In the genomic region with DNA sequence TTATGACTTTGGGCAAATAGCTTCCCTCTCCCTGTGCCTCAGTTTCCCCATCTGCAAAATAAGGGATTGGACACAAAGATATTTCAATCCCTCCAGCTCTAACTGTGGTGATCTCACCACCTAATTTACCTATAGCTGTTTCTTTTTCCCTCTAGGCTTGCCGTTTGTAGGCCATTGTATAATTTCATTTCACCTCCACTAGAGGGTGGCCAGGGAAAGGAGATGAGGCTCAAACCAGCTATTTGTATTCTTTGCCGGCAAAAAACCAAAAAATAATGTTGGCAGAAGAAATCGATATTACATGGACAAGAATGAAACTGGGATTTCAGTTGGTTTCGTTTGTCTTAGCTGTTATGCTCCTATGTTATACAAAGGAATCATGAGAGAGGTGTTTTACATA, we compare ENCODE assay signal across 8 cellular contexts. TPM values are rescaled to one million over a fixed set of nuclear protein-coding genes. Genes with fewer than 3 reads are reported as not detected.
DNase-seq lines count a peak whose midpoint lies in the region; ATAC-seq, FAIRE-seq and TF ChIP-seq lines count a peak whose summit lies in the region.

No MANE protein-coding gene starts in this region.

- H3F3A ChIP-seq in SK-N-SH (replicated peaks; ENCODE audit: insufficient read depth): peaks cover 9% of the 10 kb centered on the region

- H3K27ac Mint-ChIP-seq in CD4-positive, CD25-positive, alpha-beta regulatory T cell: peak overlapping the region in 1 of 3 donors; percentile 77
- H3K27ac Mint-ChIP-seq in osteocyte (ENCODE audit: unreplicated experiment): no peak overlapping the region

- H3K9me1 ChIP-seq in endothelial cell of umbilical vein (replicated peaks; ENCODE audit: control insufficient read depth, extremely low read depth, insufficient read depth, low read length): no peaks in the 10 kb centered on the region

- H3K4me3 ChIP-seq in CD4-positive, CD25-positive, alpha-beta regulatory T cell (ENCODE audit: low read depth, low read length): no peak overlapping the region
- H3K4me3 ChIP-seq in SK-N-SH (ENCODE audit: low read depth in 2 of 2, low read length in 1 of 2) (no peak overlapping the region), endothelial cell of umbilical vein (replicated peaks in 1 of 3; ENCODE audit: insufficient read depth in 1 of 3, low read depth in 1 of 3, low read length in 3 of 3) (no peak overlapping the region), testis (no peak overlapping the region)

- H4K20me1 ChIP-seq in SK-N-SH (ENCODE audit: insufficient read depth) (no peaks in the 10 kb centered on the region), endothelial cell of umbilical vein (replicated peaks; ENCODE audit: control insufficient read depth, extremely low read depth, insufficient read depth, low read length) (no peaks in the 10 kb centered on the region)

- no peak for FAIRE-seq in endothelial cell of umbilical vein (lab: Jason Lieb, UNC)

- no peaks in the 10 kb centered on the region for H3K36me3 ChIP-seq in CD4-positive, CD25-positive, alpha-beta regulatory T cell (ENCODE audit: control insufficient read depth, insufficient read depth, low read length)
- H3K36me3 ChIP-seq in SK-N-SH (replicated peaks in 1 of 2; ENCODE audit: control insufficient read depth in 1 of 2, insufficient read depth in 2 of 2, low read length in 1 of 2) (no peaks in the 10 kb centered on the region), endothelial cell of umbilical vein (ENCODE audit: control insufficient read depth in 2 of 2, extremely low read depth in 1 of 2, insufficient read depth in 2 of 2, low read length in 2 of 2) (no peaks in the 10 kb centered on the region), testis (ENCODE audit: low read depth, missing control alignments) (no peaks in the 10 kb centered on the region)

- H3K27me3 ChIP-seq in CD4-positive, CD25-positive, alpha-beta regulatory T cell (ENCODE audit: control insufficient read depth, insufficient read depth, low read length): no peaks in the 10 kb centered on the region
- H3K27me3 ChIP-seq in SK-N-SH (ENCODE audit: insufficient read depth) (no peaks in the 10 kb centered on the region; the same call in 1 of the 2 replicates), endothelial cell of umbilical vein (ENCODE audit: control insufficient read depth in 2 of 2, insufficient read depth in 2 of 2, low read length in 2 of 2) (no peaks in the 10 kb centered on the region), testis (no peaks in the 10 kb centered on the region)

- H3K27me3 Mint-ChIP-seq in CD4-positive, CD25-positive, alpha-beta regulatory T cell: no peaks in the 10 kb centered on the region
- no peaks in the 10 kb centered on the region for H3K27me3 Mint-ChIP-seq in osteocyte (ENCODE audit: unreplicated experiment)

- TF ChIP-seq CTCF in GM13977 (IDR thresholded peaks at IDR 0.05; ENCODE audit: extremely low read depth, insufficient read depth, missing control alignments) (peak; percentile 58), SK-N-SH (IDR thresholded peaks at IDR 0.05) (peak; percentile 70), endothelial cell of umbilical vein (IDR thresholded peaks at IDR 0.05; ENCODE audit: extremely low read depth in 1 of 2, insufficient read depth in 1 of 2, low read depth in 1 of 2, low read length in 2 of 2) (peak in 1 of 2 donors; percentile 29), osteocyte (IDR thresholded peaks at IDR 0.05) (peak; percentile 75), testis (IDR thresholded peaks at IDR 0.05) (peak in 1 of 3 experiments; percentile 52)

- H3K9me3 Mint-ChIP-seq in CD4-positive, CD25-positive, alpha-beta regulatory T cell: no peaks in the 10 kb centered on the region
- no peaks in the 10 kb centered on the region for H3K9me3 Mint-ChIP-seq in osteocyte (ENCODE audit: unreplicated experiment)

- no peaks in the 10 kb centered on the region for H3K9me2 ChIP-seq in SK-N-SH

- H3K9me3 ChIP-seq in CD4-positive, CD25-positive, alpha-beta regulatory T cell (ENCODE audit: control insufficient read depth in 2 of 2, low read length in 2 of 2): no peaks in the 10 kb centered on the region
- no peaks in the 10 kb centered on the region for H3K9me3 ChIP-seq in SK-N-SH
- H3K9me3 ChIP-seq in endothelial cell of umbilical vein (replicated peaks; ENCODE audit: control insufficient read depth, insufficient read depth, low read length): no peaks in the 10 kb centered on the region
- no peaks in the 10 kb centered on the region for H3K9me3 ChIP-seq in testis

- intact Hi-C loops in endothelial cell of umbilical vein (cut with micrococcal nuclease) (loop anchor here (1.0 to 10.0 kb wide), 2 partner anchors 142 to 345 kb away; no protein-coding TSS in a partner anchor), testis (cut with DNase I; ENCODE audit: low total_unique reads) (no loop called here)

- no peak for TF ChIP-seq EP300 in SK-N-SH (IDR thresholded peaks at IDR 0.05; ENCODE audit: borderline replicate concordance in 1 of 2, low read depth in 1 of 2, low read length in 1 of 2)

- H2AFZ ChIP-seq in SK-N-SH (ENCODE audit: low read depth) (no peak overlapping the region), endothelial cell of umbilical vein (ENCODE audit: low read depth, low read length) (no peak overlapping the region)

- dilution Hi-C loops in endothelial cell of umbilical vein (cut with MboI; ENCODE audit: extremely low pct_ligation_motif_present, low sequenced_read_pairs): no loop called here

- H3K36me3 Mint-ChIP-seq in CD4-positive, CD25-positive, alpha-beta regulatory T cell: no peaks in the 10 kb centered on the region
- peaks cover 3% of the 10 kb centered on the region for H3K36me3 Mint-ChIP-seq in osteocyte (ENCODE audit: unreplicated experiment)

- no TSS peak for BruUV-seq in endothelial cell of umbilical vein (replicated peaks; lab: Mats Ljungman, UMichigan)

- no peak overlapping the region for H3K27ac ChIP-seq in CD4-positive, CD25-positive, alpha-beta regulatory T cell (ENCODE audit: insufficient read depth, low read length, poor library complexity, severe bottlenecking)
- H3K27ac ChIP-seq in SK-N-SH (ENCODE audit: low read depth in 2 of 2, low read length in 1 of 2) (no peak overlapping the region), endothelial cell of umbilical vein (ENCODE audit: insufficient read depth, low read depth, low read length) (no peak overlapping the region), testis (no peak overlapping the region)

- no peak overlapping the region for H3K9ac ChIP-seq in SK-N-SH
- H3K9ac ChIP-seq in endothelial cell of umbilical vein (replicated peaks; ENCODE audit: extremely low read depth, insufficient read depth, low read length): no peak overlapping the region

- H3K79me2 ChIP-seq in SK-N-SH (ENCODE audit: insufficient read depth) (no peaks in the 10 kb centered on the region), endothelial cell of umbilical vein (ENCODE audit: control insufficient read depth, insufficient read depth, low read length) (no peaks in the 10 kb centered on the region)

- in situ Hi-C loops in GM13977 (cut with MboI; ENCODE audit: low pct_unique_long_range_greater_than_20kb, low sequenced_read_pairs, unreplicated experiment): loop anchor here (25.0 kb wide), 1 partner anchor 353 kb away; a partner anchor contains a TSS

- CTCF ChIA-PET in SK-N-SH (lab: Yijun Ruan, JAX) (interaction anchor here (0.6 to 7.5 kb wide), 12 partner anchors 8 to 365 kb away, joined by 3 to 72 read pairs (median 4); no protein-coding TSS in a partner anchor), endothelial cell of umbilical vein (lab: Charles Lee) (interaction anchor here (0.7 to 4.2 kb wide), 7 partner anchors 8 to 348 kb away, joined by 3 to 72 read pairs (median 6); no protein-coding TSS in a partner anchor)

- DNase-seq in CD4-positive, CD25-positive, alpha-beta regulatory T cell: peak in 2 of 3 donors; percentile 39 to 50
- DNase-seq in GM13977 (ENCODE audit: low spot score) (peak; percentile 25), LHCN-M2 (ENCODE audit: low read depth) (peak; percentile 19), SK-N-SH (peak; percentile 43), endothelial cell of umbilical vein (ENCODE audit: low read depth, low spot score) (peak; percentile 12), osteocyte (ENCODE audit: extremely low spot score, unreplicated experiment) (no peak), testis (no peak)

- ATAC-seq in CD4-positive, CD25-positive, alpha-beta regulatory T cell (ENCODE audit: low read depth in 2 of 2): peak in 1 of 2 donors; percentile 52
- no peak for ATAC-seq in HG02973 (IDR thresholded peaks at IDR 0.05; ENCODE audit: unreplicated experiment)

- WGBS in SK-N-SH (ENCODE audit: low lambda C conversion rate): 2% methylated on average over 4 of the region's 4 CpGs
- WGBS in testis, 2 donors: 11 to 25% methylated on average over 4 of the region's 4 CpGs

- H3K4me1 Mint-ChIP-seq in CD4-positive, CD25-positive, alpha-beta regulatory T cell: peaks cover 0 to 5% (median 2%) of the 10 kb centered on the region in 4 donors
- H3K4me1 Mint-ChIP-seq in osteocyte (ENCODE audit: unreplicated experiment): peaks cover 2% of the 10 kb centered on the region

- H3K4me1 ChIP-seq in CD4-positive, CD25-positive, alpha-beta regulatory T cell (ENCODE audit: control insufficient read depth, insufficient read depth, low read length, poor library complexity, severe bottlenecking): no peaks in the 10 kb centered on the region
- H3K4me1 ChIP-seq in SK-N-SH (ENCODE audit: control insufficient read depth in 1 of 2, insufficient read depth in 2 of 2, low read depth in 1 of 2, low read length in 1 of 2) (no peaks in the 10 kb centered on the region), endothelial cell of umbilical vein (ENCODE audit: control insufficient read depth, extremely low read depth, insufficient read depth, low read length) (no peaks in the 10 kb centered on the region), testis (no peaks in the 10 kb centered on the region)

- POLR2A ChIA-PET in SK-N-SH (lab: Yijun Ruan, JAX) (interaction anchor here (1.0 kb wide), 1 partner anchor 142 kb away, joined by 3 read pairs; no protein-coding TSS in a partner anchor), endothelial cell of umbilical vein (lab: Charles Lee) (no interaction called here)

- no peak for TF ChIP-seq POLR2A in endothelial cell of umbilical vein (IDR thresholded peaks at IDR 0.05; ENCODE audit: low read depth, low read length)
- TF ChIP-seq POLR2A in testis (IDR thresholded peaks at IDR 0.05): no peak

- H3K4me2 ChIP-seq in SK-N-SH: no peak overlapping the region
- no peak overlapping the region for H3K4me2 ChIP-seq in endothelial cell of umbilical vein (ENCODE audit: insufficient read depth, low read length)

- peak; percentile 77 for TF ChIP-seq RAD21 in SK-N-SH (IDR thresholded peaks at IDR 0.05; ENCODE audit: low read length)

- H3K4me3 Mint-ChIP-seq in CD4-positive, CD25-positive, alpha-beta regulatory T cell: no peak overlapping the region
- H3K4me3 Mint-ChIP-seq in osteocyte (ENCODE audit: unreplicated experiment): no peak overlapping the region

RNA-seq across cellular contexts. Expression of a gene that starts 36.1 kb away (rescaled TPM):
- 126 TPM for total RNA-seq in CD4-positive, CD25-positive, alpha-beta regulatory T cell
- polyA plus RNA-seq in CD4-positive, CD25-positive, alpha-beta regulatory T cell: 10 to 100 TPM; 26.5 to 36.4 (median 31.8) TPM
- total RNA-seq in LHCN-M2 (2014; rRNA removed) (4.2 and 5.5 TPM in 2 replicates), endothelial cell of umbilical vein (0.58 and 0.86 TPM in 2 replicates), osteocyte (24.8 and 27.2 TPM in 2 replicates), testis (1 to 10 TPM; 4.3 to 5.9 TPM)
- polyA plus RNA-seq in LHCN-M2 (2012): 4.1 TPM
- polyA plus RNA-seq in SK-N-SH (2012; rRNA removed) (34.8 and 39.3 TPM in 2 replicates), endothelial cell of umbilical vein (0.19 and 0.37 TPM in 2 replicates), testis (ENCODE audit: insufficient read depth, low read depth, low replicate concordance) (5.8 TPM)
- polyA plus RNA-seq in SK-N-SH (2012; cell fraction: cytosol; rRNA removed): 50.5 and 72.0 TPM in 2 replicates
- polyA plus RNA-seq in SK-N-SH (2012; cell fraction: nucleus; rRNA removed): 24.0 and 47.2 TPM in 2 replicates
- polyA plus RNA-seq in endothelial cell of umbilical vein (2011; cell fraction: cytosol; rRNA removed): 0.13 and 0.34 TPM in 2 replicates
- polyA plus RNA-seq in endothelial cell of umbilical vein (2011; cell fraction: nucleus; rRNA removed): 0.74 and 0.97 TPM in 2 replicates
- polyA plus RNA-seq in endothelial cell of umbilical vein (2012): 0.15 and 0.28 TPM in 2 replicates
- polyA minus RNA-seq in endothelial cell of umbilical vein: 0.36 and 1.3 TPM in 2 replicates
- polyA minus RNA-seq in endothelial cell of umbilical vein (2011; cell fraction: cytosol; rRNA and poly(A)+ RNA removed): not detected
- polyA minus RNA-seq in endothelial cell of umbilical vein (2011; cell fraction: nucleus; rRNA and poly(A)+ RNA removed): 0.63 and 0.77 TPM in 2 replicates

Comparison
In these comparisons a context has a peak if more than half of its experiments do, and no peak if none do; other contexts are left out.
1. DNase-seq: peak in CD4-positive, CD25-positive, alpha-beta regulatory T cell (2 of 3), GM13977 (single experiment), LHCN-M2 (single experiment), SK-N-SH (single experiment) and endothelial cell of umbilical vein (single experiment); none in osteocyte (single experiment) and testis (single experiment).